8 cellular contexts compared by ENCODE assay signal in genomic region chr11:68447015-68447801, GRCh38. TPM values are rescaled to one million over a fixed set of nuclear protein-coding genes. Genes with fewer than 3 reads are reported as not detected.
DNase-seq lines count a peak whose midpoint lies in the region; ATAC-seq and TF ChIP-seq lines count a peak whose summit lies in the region.

No MANE protein-coding gene starts in this region.

- no peak overlapping the region for H2AFZ ChIP-seq in GM23338

- H3K9me3 Mint-ChIP-seq in CD8-positive, alpha-beta memory T cell: no peaks in the 10 kb centered on the region
- H3K9me3 Mint-ChIP-seq in GM23338: no peaks in the 10 kb centered on the region
- no peaks in the 10 kb centered on the region for H3K9me3 Mint-ChIP-seq in activated CD4-positive, alpha-beta T cell treated with anti-CD3 and anti-CD28 coated beads, Interleukin-2, amount 10 ng/mL, durations not matched to agents 7 days and 5 days

- no peaks in the 10 kb centered on the region for H3K9me3 ChIP-seq in CD8-positive, alpha-beta memory T cell (ENCODE audit: low read length)
- H3K9me3 ChIP-seq in colonic mucosa: no peaks in the 10 kb centered on the region
- H3K9me3 ChIP-seq in liver (ENCODE audit: control insufficient read depth in 4 of 4, low read length in 3 of 4): no peaks in the 10 kb centered on the region

- peaks cover 5 to 6% (median 5%) of the 10 kb centered on the region in 3 donors for H3K4me1 Mint-ChIP-seq in CD8-positive, alpha-beta memory T cell
- H3K4me1 Mint-ChIP-seq in GM23338: peaks cover 7% of the 10 kb centered on the region; the same call in 2 of the 3 replicates
- peaks cover 4% of the 10 kb centered on the region for H3K4me1 Mint-ChIP-seq in activated CD4-positive, alpha-beta T cell treated with anti-CD3 and anti-CD28 coated beads, Interleukin-2, amount 10 ng/mL, durations not matched to agents 7 days and 5 days

- peak; percentile 85 to 92 for TF ChIP-seq RAD21 in liver (IDR thresholded peaks at IDR 0.05)

- H3K36me3 Mint-ChIP-seq in CD8-positive, alpha-beta memory T cell: no peaks in the 10 kb centered on the region
- peaks cover 22% of the 10 kb centered on the region for H3K36me3 Mint-ChIP-seq in GM23338 (ENCODE audit: low read depth)
- H3K36me3 Mint-ChIP-seq in activated CD4-positive, alpha-beta T cell treated with anti-CD3 and anti-CD28 coated beads, Interleukin-2, amount 10 ng/mL, durations not matched to agents 7 days and 5 days (ENCODE audit: low read depth): peaks cover 6% of the 10 kb centered on the region

- no peaks in the 10 kb centered on the region; the same call in 1 of the 2 replicates for H4K20me1 ChIP-seq in GM23338 (replicated peaks; ENCODE audit: insufficient read depth)

- no peak overlapping the region for H3K4me3 ChIP-seq in CD8-positive, alpha-beta memory T cell (ENCODE audit: low read length)
- H3K4me3 ChIP-seq in GM23338 (no peak overlapping the region), colonic mucosa (no peak overlapping the region), liver (ENCODE audit: low read depth in 1 of 3, low read length in 3 of 3) (no peak overlapping the region)

- H3K4me3 Mint-ChIP-seq in CD8-positive, alpha-beta memory T cell: peak overlapping the region in 1 of 7 donors; percentile 62
- H3K4me3 Mint-ChIP-seq in GM23338: no peak overlapping the region
- H3K4me3 Mint-ChIP-seq in activated CD4-positive, alpha-beta T cell treated with anti-CD3 and anti-CD28 coated beads, Interleukin-2, amount 10 ng/mL, durations not matched to agents 7 days and 5 days: no peak overlapping the region

- H3K27ac Mint-ChIP-seq in CD8-positive, alpha-beta memory T cell: peak overlapping the region in 3 of 8 donors; percentile 36 to 63 (median 55)
- no peak overlapping the region for H3K27ac Mint-ChIP-seq in GM23338
- H3K27ac Mint-ChIP-seq in activated CD4-positive, alpha-beta T cell treated with anti-CD3 and anti-CD28 coated beads, Interleukin-2, amount 10 ng/mL, durations not matched to agents 7 days and 5 days: peak overlapping the region; percentile 31

- ATAC-seq in GM23338: peak; percentile 97

- CTCF ChIA-PET in CD8-positive, alpha-beta memory T cell (lab: Charles Lee): no interaction called here
- CTCF ChIA-PET in activated CD4-positive, alpha-beta T cell treated with anti-CD3 and anti-CD28 coated beads, Interleukin-2, amount 10 ng/mL, durations not matched to agents 7 days and 5 days (lab: Charles Lee): interaction anchor here (0.9 kb wide), 1 partner anchor 9 kb away, joined by 3 read pairs; no protein-coding TSS in a partner anchor

- H3K36me3 ChIP-seq in CD8-positive, alpha-beta memory T cell (ENCODE audit: insufficient read depth, low read length): no peaks in the 10 kb centered on the region
- H3K36me3 ChIP-seq in GM23338 (ENCODE audit: insufficient read depth) (no peaks in the 10 kb centered on the region; the same call in 1 of the 2 replicates), colonic mucosa (peaks cover 4% of the 10 kb centered on the region), liver (ENCODE audit: control insufficient read depth in 4 of 4, insufficient read depth in 3 of 4, low read depth in 1 of 4, low read length in 3 of 4) (peaks cover 6 to 40% (median 14%) of the 10 kb centered on the region in 4 donors)

- WGBS in liver: 50% methylated on average over 25 of the region's 25 CpGs

- H3K9me2 ChIP-seq in GM23338 (ENCODE audit: insufficient read depth): no peaks in the 10 kb centered on the region

- intact Hi-C loops in colonic mucosa (cut with DNase I): loop anchor here (5.0 to 10.0 kb wide), 3 partner anchors 45 to 190 kb away; no protein-coding TSS in a partner anchor

- no peak overlapping the region for H3K4me2 ChIP-seq in GM23338

- peaks cover 0 to 3% of the 10 kb centered on the region in 2 donors for H3K27me3 Mint-ChIP-seq in CD8-positive, alpha-beta memory T cell
- peaks cover 9% of the 10 kb centered on the region for H3K27me3 Mint-ChIP-seq in GM23338 (ENCODE audit: insufficient read depth, low read depth, poor library complexity)
- no peaks in the 10 kb centered on the region for H3K27me3 Mint-ChIP-seq in activated CD4-positive, alpha-beta T cell treated with anti-CD3 and anti-CD28 coated beads, Interleukin-2, amount 10 ng/mL, durations not matched to agents 7 days and 5 days

- H3K9ac ChIP-seq in colonic mucosa (ENCODE audit: low read depth in 2 of 2, low read length in 2 of 2) (no peak overlapping the region), liver (ENCODE audit: low read depth in 1 of 2, low read length in 2 of 2) (no peak overlapping the region)

- no peak overlapping the region for H3K27ac ChIP-seq in CD8-positive, alpha-beta memory T cell (ENCODE audit: low read depth, low read length)
- H3K27ac ChIP-seq in GM23338 (ENCODE audit: low read depth) (peak overlapping the region; percentile 59; the same call in 1 of the 2 replicates), colonic mucosa (no peak overlapping the region), liver (ENCODE audit: low read depth in 1 of 2, low read length in 2 of 2) (no peak overlapping the region)

- POLR2A ChIA-PET in CD8-positive, alpha-beta memory T cell (lab: Charles Lee): no interaction called here
- POLR2A ChIA-PET in activated CD4-positive, alpha-beta T cell treated with anti-CD3 and anti-CD28 coated beads, Interleukin-2, amount 10 ng/mL, durations not matched to agents 7 days and 5 days (lab: Charles Lee): no interaction called here

- no peaks in the 10 kb centered on the region for H3F3A ChIP-seq in GM23338 (replicated peaks; ENCODE audit: low read depth)

- no peaks in the 10 kb centered on the region for H3K4me1 ChIP-seq in CD8-positive, alpha-beta memory T cell (ENCODE audit: insufficient read depth, low read length)
- H3K4me1 ChIP-seq in GM23338 (ENCODE audit: insufficient read depth) (peaks cover 1% of the 10 kb centered on the region; the same call in 1 of the 2 replicates), colonic mucosa (no peaks in the 10 kb centered on the region), liver (ENCODE audit: control insufficient read depth in 4 of 4, insufficient read depth in 4 of 4, low read length in 3 of 4) (no peaks in the 10 kb centered on the region)

- no peaks in the 10 kb centered on the region for H3K27me3 ChIP-seq in CD8-positive, alpha-beta memory T cell (ENCODE audit: insufficient read depth, low read length, poor library complexity, severe bottlenecking)
- H3K27me3 ChIP-seq in GM23338 (ENCODE audit: insufficient read depth) (no peaks in the 10 kb centered on the region), colonic mucosa (no peaks in the 10 kb centered on the region), liver (ENCODE audit: control insufficient read depth in 4 of 4, insufficient read depth in 4 of 4, low read length in 3 of 4) (no peaks in the 10 kb centered on the region)

- peak; percentile 61 to 82 (median 67) for DNase-seq in CD8-positive, alpha-beta memory T cell
- DNase-seq in GM23338 (ENCODE audit: low spot score): peak; percentile 94
- DNase-seq in NCI-H345 (lab: John Stamatoyannopoulos, UW): peak; percentile 64
- DNase-seq in activated CD4-positive, alpha-beta T cell treated with anti-CD3 and anti-CD28 coated beads, Interleukin-2, amount 10 ng/mL, durations not matched to agents 7 days and 5 days: peak; percentile 79
- DNase-seq in colonic mucosa: peak; percentile 81
- peak; percentile 68 to 70 for DNase-seq in stimulated activated CD4-positive, alpha-beta T cell treated with anti-CD3 and anti-CD28 coated beads, Interleukin-4, amount 100 ng/mL, for 4 hours
- DNase-seq in cortex of kidney (lab: John Stamatoyannopoulos, UW): no peak

- TF ChIP-seq CTCF in GM23338 (conservative IDR thresholded peaks at IDR 0.05; ENCODE audit: low read depth in 2 of 2) (peak; percentile 81 to 97), colonic mucosa (IDR thresholded peaks at IDR 0.05) (peak; percentile 94), liver (IDR thresholded peaks at IDR 0.05; ENCODE audit: low read depth, low read length, missing input control) (peak; percentile 94)

- H3K79me2 ChIP-seq in GM23338 (replicated peaks; ENCODE audit: insufficient read depth): no peaks in the 10 kb centered on the region

TF ChIP-seq in GM23338, 12 proteins besides CTCF, POLR2A, EP300 and RAD21 (continues in another document):
- TF ChIP-seq JUNB (IDR thresholded peaks at IDR 0.05; ENCODE audit: unreplicated experiment): no peak
- TF ChIP-seq EZH2phosphoT487 (IDR thresholded peaks at IDR 0.05; ENCODE audit: unreplicated experiment): no peak
- no peak for TF ChIP-seq ZNF114 (CRISPR knock-in tag; IDR thresholded peaks at IDR 0.05)
- no peak for TF ChIP-seq POLR2AphosphoS5 (IDR thresholded peaks at IDR 0.05; ENCODE audit: low read depth)
- no peak for TF ChIP-seq NANOG (IDR thresholded peaks at IDR 0.05; ENCODE audit: borderline replicate concordance)

TF ChIP-seq in liver, 16 proteins besides CTCF, POLR2A, EP300 and RAD21 (continues in another document):
- no peak for TF ChIP-seq YY1 (IDR thresholded peaks at IDR 0.05)
- TF ChIP-seq GABPA (IDR thresholded peaks at IDR 0.05 in 1 of 2, conservative IDR thresholded peaks at IDR 0.05 in 1 of 2): no peak
- TF ChIP-seq FOXA1 (IDR thresholded peaks at IDR 0.05): no peak
- TF ChIP-seq ZBTB33 (IDR thresholded peaks at IDR 0.05): no peak
- TF ChIP-seq FOXA2 (IDR thresholded peaks at IDR 0.05): no peak
- TF ChIP-seq MAX (IDR thresholded peaks at IDR 0.05): no peak

RNA-seq across cellular contexts. Expression of gene PPP6R3, which starts 13.3 kb away (rescaled TPM):
- total RNA-seq in CD8-positive, alpha-beta memory T cell: 100 to 1,000 TPM; 118 to 119 TPM
- 49.3 TPM for polyA plus RNA-seq in CD8-positive, alpha-beta memory T cell
- 220 and 268 TPM in 2 replicates for total RNA-seq in GM23338 (2014; rRNA removed; shearing (Covaris generic))
- polyA plus RNA-seq in GM23338 (2016; fragmentation: Nextera tagmentation; extraction: Ambion mirVana): 138 and 170 TPM in 2 replicates
- 100 to 1,000 TPM; 114 to 124 TPM for total RNA-seq in activated CD4-positive, alpha-beta T cell treated with anti-CD3 and anti-CD28 coated beads, Interleukin-2, amount 10 ng/mL, durations not matched to agents 7 days and 5 days
- 100 to 1,000 TPM in 1 of 2 donors, 10 to 100 TPM in 1; 95.0 to 103 TPM for total RNA-seq in colonic mucosa
- 100 to 1,000 TPM in 1 of 2 donors, 10 to 100 TPM in 1; 84.6 to 101 TPM for total RNA-seq in liver
- 10 to 100 TPM; 12.3 to 31.5 TPM for polyA plus RNA-seq in liver
